14 cellular contexts compared by ENCODE assay signal in the genomic region with DNA sequence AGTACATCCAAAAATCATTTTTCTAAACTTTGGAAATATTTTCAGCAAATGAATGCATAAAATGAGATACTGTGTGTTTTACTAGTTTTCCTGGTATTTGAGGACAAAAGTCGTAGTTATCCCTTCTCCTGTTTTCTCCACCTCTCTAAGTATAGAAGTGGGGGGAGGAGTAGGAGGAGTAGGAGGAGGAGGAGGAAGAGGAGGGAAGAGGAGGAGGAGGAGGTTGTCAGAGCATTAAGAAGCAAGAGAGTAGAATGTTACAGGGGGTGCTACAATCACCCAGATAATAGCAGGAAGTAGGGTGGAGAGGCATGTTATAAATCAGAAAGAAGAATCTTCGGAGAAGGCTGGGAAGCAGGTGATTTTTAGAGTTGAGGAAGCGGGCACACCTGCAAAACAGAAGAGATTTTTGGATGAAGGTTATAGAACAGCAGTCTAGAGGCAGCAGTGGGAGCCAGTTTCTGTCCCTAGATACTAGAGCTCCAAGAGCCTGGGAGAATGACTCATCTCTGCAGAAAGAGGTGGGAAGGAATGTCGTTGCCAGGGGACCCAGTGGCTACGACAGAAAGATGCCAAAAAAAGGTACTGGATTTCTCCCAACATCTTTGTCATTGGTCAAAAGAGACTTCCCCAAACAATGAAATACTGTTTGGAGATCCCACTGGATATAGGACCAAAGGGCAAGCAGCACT. TPM values are rescaled to one million over a fixed set of nuclear protein-coding genes. Genes with fewer than 3 reads are reported as not detected.
DNase-seq lines count a peak whose midpoint lies in the region; ATAC-seq and TF ChIP-seq lines count a peak whose summit lies in the region.
"Had no signal": no experiment of that assay in that cellular context is flagged by ENCODE, and none has a peak within 500 bp of the region (broad histone marks: within the 10 kb centered on the region; RNA-seq: fewer than 3 reads in every experiment).

No MANE protein-coding gene starts in this region.

- no peaks in the 10 kb centered on the region for H3K27me3 ChIP-seq in H7 (ENCODE audit: control insufficient read depth, insufficient read depth, low read length)
- H3K27me3 ChIP-seq in psoas muscle (ENCODE audit: insufficient read depth in 3 of 3, low read length in 2 of 3) = no peaks in the 10 kb centered on the region
- H3K27me3 ChIP-seq: colonic mucosa had no signal

- peak overlapping the region; percentile 49 for H3K27ac ChIP-seq in angular gyrus (ENCODE audit: low read depth, low read length)
- no peak overlapping the region for H3K27ac ChIP-seq in psoas muscle
- H3K27ac ChIP-seq: colonic mucosa, PC-9 had no signal

- ATAC-seq in psoas muscle = peak in 3 of 4 donors; percentile 48 to 60 (median 55)
- ATAC-seq: activated CD8-positive, alpha-beta T cell treated with anti-CD3 and anti-CD28 coated beads for 36 hours had no signal

- no peaks in the 10 kb centered on the region for H3K9me3 ChIP-seq in psoas muscle
- H3K9me3 ChIP-seq: colonic mucosa had no signal

- WGBS in psoas muscle, 3 donors = 31 to 44% (median 43%) methylated on average over 5 of the region's 5 CpGs

- DNase-seq in H7 = peak; percentile 21
- peak; percentile 73 for DNase-seq in iPS-NIHi7 (ENCODE audit: extremely low spot score)
- no peak for DNase-seq in psoas muscle
- no peak for DNase-seq in NOMO-1 (lab: John Stamatoyannopoulos, UW; ENCODE audit: unreplicated experiment in 2 of 2)
- no peak for DNase-seq in kidney glomerular epithelial cell (lab: John Stamatoyannopoulos, UW)
- no peak for DNase-seq in stimulated activated CD4-positive, alpha-beta T cell treated with anti-CD3 and anti-CD28 coated beads, Interleukin-2, amount 100 ng/mL, for 48 hours
- DNase-seq: activated CD8-positive, alpha-beta T cell treated with anti-CD3 and anti-CD28 coated beads for 36 hours; colonic mucosa; Kasumi-1; NCI-H1417; PC-9 had no signal

- intact Hi-C loops in psoas muscle (cut with DNase I) = no loop called here

- H3K36me3 ChIP-seq in H7 (replicated peaks; ENCODE audit: control insufficient read depth, insufficient read depth, low read length) (no peaks in the 10 kb centered on the region), psoas muscle (ENCODE audit: insufficient read depth in 1 of 2, low read depth in 1 of 2) (no peaks in the 10 kb centered on the region)
- H3K36me3 ChIP-seq: colonic mucosa had no signal

- TF ChIP-seq CTCF in psoas muscle (IDR thresholded peaks at IDR 0.05) = no peak

- H3K4me3 ChIP-seq in H7 (ENCODE audit: insufficient read depth, low read depth, low read length) = no peak overlapping the region
- H3K4me3 ChIP-seq in psoas muscle = no peak overlapping the region
- H3K4me3 ChIP-seq: colonic mucosa, PC-9 had no signal

- H3K4me1 ChIP-seq in psoas muscle = no peaks in the 10 kb centered on the region
- H3K4me1 ChIP-seq: colonic mucosa had no signal

RNA-seq across cellular contexts. Expression of gene AQP4, which starts 44.2 kb away (rescaled TPM):
- total RNA-seq in H7 (2014; rRNA removed; shearing (Covaris generic)) = 0.69 and 1.00 TPM in 2 replicates
- 10 to 100 TPM in 2 of 4 donors, 1 to 10 TPM in 2; 9.0 to 27.1 (median 11.2) TPM for total RNA-seq in psoas muscle
- polyA plus RNA-seq in psoas muscle = 10 to 100 TPM in 2 of 3 donors, 1 to 10 TPM in 1; 5.3 to 26.2 (median 10.4) TPM
- total RNA-seq: activated CD8-positive, alpha-beta T cell treated with anti-CD3 and anti-CD28 coated beads for 36 hours; myocyte; PC-9 had no signal
- polyA plus RNA-seq: BJ had no signal

Comparison
In these comparisons a context has a peak if more than half of its experiments do, and no peak if none do; other contexts are left out.
1. DNase-seq: peak in H7 (single experiment) and iPS-NIHi7 (single experiment); none in psoas muscle (0 of 2), NOMO-1 (0 of 2), kidney glomerular epithelial cell (single experiment) and stimulated activated CD4-positive, alpha-beta T cell treated with anti-CD3 and anti-CD28 coated beads, Interleukin-2, amount 100 ng/mL, for 48 hours (0 of 2).